15 cellular contexts compared by ENCODE assay signal in genomic region chr12:106178582-106178981, GRCh38. TPM values are rescaled to one million over a fixed set of nuclear protein-coding genes. Genes with fewer than 3 reads are reported as not detected.
DNase-seq lines count a peak whose midpoint lies in the region; ATAC-seq and TF ChIP-seq lines count a peak whose summit lies in the region.
"Had no signal": no experiment of that assay in that cellular context is flagged by ENCODE, and none has a peak within 500 bp of the region (broad histone marks: within the 10 kb centered on the region; RNA-seq: fewer than 3 reads in every experiment).

No MANE protein-coding gene starts in this region.

- H3K4me3 Mint-ChIP-seq in H9 = no peak overlapping the region
- H3K4me3 Mint-ChIP-seq: activated naive CD8-positive, alpha-beta T cell treated with anti-CD3 and anti-CD28 coated beads for 36 hours; activated T-cell treated with anti-CD3 and anti-CD28 coated beads, Interleukin-2, amount 50 U/mL, for 4 hours had no signal

- TF ChIP-seq EP300 in sigmoid colon (IDR thresholded peaks at IDR 0.05) = no peak

- H3K4ac ChIP-seq in H9 (ENCODE audit: low read depth, low read length) = no peak overlapping the region

- H3K79me2 ChIP-seq in H9 (ENCODE audit: insufficient read depth, low read length) (no peaks in the 10 kb centered on the region), PC-9 (ENCODE audit: low read depth) (no peaks in the 10 kb centered on the region), hepatocyte (no peaks in the 10 kb centered on the region)

- H2AK5ac ChIP-seq in H9 (ENCODE audit: insufficient read length, low read length) = no peak overlapping the region

- H3K4me2 ChIP-seq in H9 (ENCODE audit: insufficient read depth, insufficient read length, low read length) = no peak overlapping the region
- H3K4me2 ChIP-seq in PC-9 = no peak overlapping the region
- no peak overlapping the region for H3K4me2 ChIP-seq in hepatocyte

- H3K9me3 Mint-ChIP-seq in H9 = no peaks in the 10 kb centered on the region
- H3K9me3 Mint-ChIP-seq: activated naive CD8-positive, alpha-beta T cell treated with anti-CD3 and anti-CD28 coated beads for 36 hours; activated T-cell treated with anti-CD3 and anti-CD28 coated beads, Interleukin-2, amount 50 U/mL, for 4 hours had no signal

- H3K36me3 ChIP-seq in PC-9 (ENCODE audit: low read depth) (no peaks in the 10 kb centered on the region), hepatocyte (replicated peaks; ENCODE audit: insufficient read depth, low read depth) (no peaks in the 10 kb centered on the region), sigmoid colon (no peaks in the 10 kb centered on the region)
- H3K36me3 ChIP-seq: pancreas had no signal

- H4K5ac ChIP-seq in H9 (ENCODE audit: insufficient read length, low read depth, low read length) = no peak overlapping the region

- H4K20me1 ChIP-seq in H9 (ENCODE audit: control insufficient read depth, insufficient read depth, insufficient read length) (no peaks in the 10 kb centered on the region), PC-9 (ENCODE audit: insufficient read depth) (no peaks in the 10 kb centered on the region), hepatocyte (ENCODE audit: insufficient read depth, poor library complexity, severe bottlenecking) (no peaks in the 10 kb centered on the region)

- H3K23ac ChIP-seq in H9 (ENCODE audit: insufficient read length, low read depth, low read length) = no peak overlapping the region

- peaks cover 8 to 10% of the 10 kb centered on the region in 2 experiments for H3K4me1 Mint-ChIP-seq in H9
- H3K4me1 Mint-ChIP-seq: activated naive CD8-positive, alpha-beta T cell treated with anti-CD3 and anti-CD28 coated beads for 36 hours had no signal

- H3K27ac Mint-ChIP-seq in H9 = no peak overlapping the region
- H3K27ac Mint-ChIP-seq: activated naive CD8-positive, alpha-beta T cell treated with anti-CD3 and anti-CD28 coated beads for 36 hours had no signal

- H3K79me1 ChIP-seq in H9 (ENCODE audit: insufficient read depth, low read depth, low read length, poor library complexity, severe bottlenecking) = no peaks in the 10 kb centered on the region

- TF ChIP-seq CTCF in H9 (conservative IDR thresholded peaks at IDR 0.05) (no peak), PC-9 (conservative IDR thresholded peaks at IDR 0.05) (no peak), hepatocyte (IDR thresholded peaks at IDR 0.05; ENCODE audit: poor library complexity) (no peak), sigmoid colon (IDR thresholded peaks at IDR 0.05) (no peak)

- H3K23me2 ChIP-seq in H9 (ENCODE audit: insufficient read length, low read depth, low read length, poor library complexity, severe bottlenecking) = no peaks in the 10 kb centered on the region

- H3K56ac ChIP-seq in H9 (ENCODE audit: insufficient read length, low read depth, low read length) = no peak overlapping the region

- H2BK15ac ChIP-seq in H9 (ENCODE audit: low read depth, low read length) = no peak overlapping the region

- WGBS in H9 (ENCODE audit: extremely low coverage, insufficient read length, low lambda C conversion rate) = no CpG with 5 or more reads among the region's 6 CpGs
- WGBS in hepatocyte (ENCODE audit: low lambda C conversion rate, missing lambda C conversion rate) = 43% methylated on average over 6 of the region's 6 CpGs
- 87 to 91% methylated on average over 6 of the region's 6 CpGs for WGBS in sigmoid colon, 2 donors

- peak; percentile 50 for DNase-seq in H9
- peak; percentile 24 to 76 for DNase-seq in PC-9
- no peak for DNase-seq in hepatocyte (ENCODE audit: low spot score)
- DNase-seq in sigmoid colon = no peak
- DNase-seq in DMS53 (lab: John Stamatoyannopoulos, UW) = no peak
- no peak for DNase-seq in head of caudate nucleus
- no peak for DNase-seq in NCI-H1092 (lab: John Stamatoyannopoulos, UW)
- DNase-seq: activated CD4-positive, alpha-beta T cell treated with anti-CD3 and anti-CD28 coated beads, Interleukin-2, amount 50 U/mL, for 48 hours; activated naive CD8-positive, alpha-beta T cell treated with anti-CD3 and anti-CD28 coated beads for 36 hours; activated T-cell treated with anti-CD3 and anti-CD28 coated beads, Interleukin-2, amount 50 U/mL, for 4 hours; midbrain; NCI-H1048; pancreas; stimulated activated naive CD4-positive, alpha-beta T cell treated with Interleukin-2 at 50 U/mL for 16 hours had no signal

- H2BK20ac ChIP-seq in H9 (ENCODE audit: low read depth, low read length, poor library complexity, severe bottlenecking) = no peak overlapping the region

- H3K36me3 Mint-ChIP-seq in H9 (ENCODE audit: insufficient read depth in 1 of 3, low read depth in 3 of 3) = no peaks in the 10 kb centered on the region
- H3K36me3 Mint-ChIP-seq: activated naive CD8-positive, alpha-beta T cell treated with anti-CD3 and anti-CD28 coated beads for 36 hours had no signal

- H3K4me1 ChIP-seq in H9 (ENCODE audit: insufficient read depth, low read length) (no peaks in the 10 kb centered on the region), PC-9 (replicated peaks; ENCODE audit: insufficient read depth) (peaks cover 15% of the 10 kb centered on the region; the same call in 1 of the 2 replicates), hepatocyte (ENCODE audit: insufficient read depth) (peaks cover 12% of the 10 kb centered on the region), sigmoid colon (peaks cover 0 to 5% (median 0%) of the 10 kb centered on the region in 4 donors)
- H3K4me1 ChIP-seq: pancreas had no signal

- no peak overlapping the region for H3T11ph ChIP-seq in H9 (ENCODE audit: low read length)

- peaks cover 7% of the 10 kb centered on the region; the same call in 1 of the 2 replicates for H3F3A ChIP-seq in PC-9 (ENCODE audit: insufficient read depth, low read depth)

- H2BK120ac ChIP-seq in H9 (ENCODE audit: low read depth, low read length, poor library complexity, severe bottlenecking) = no peak overlapping the region

- no peak overlapping the region for H4K8ac ChIP-seq in H9 (replicated peaks; ENCODE audit: insufficient read length, low read depth, low read length)

- H3K4me3 ChIP-seq in PC-9 (no peak overlapping the region), hepatocyte (no peak overlapping the region), sigmoid colon (no peak overlapping the region)
- H3K4me3 ChIP-seq: pancreas had no signal

- TF ChIP-seq POLR2A in sigmoid colon (IDR thresholded peaks at IDR 0.05) = no peak

- CTCF ChIA-PET in PC-9 (lab: Charles Lee) = no interaction called here

- H3K18ac ChIP-seq in H9 (ENCODE audit: insufficient read length, low read depth, low read length) = no peak overlapping the region

- no peak overlapping the region for H2AFZ ChIP-seq in H9 (ENCODE audit: low read length)
- no peak overlapping the region for H2AFZ ChIP-seq in PC-9
- no peak overlapping the region for H2AFZ ChIP-seq in hepatocyte

- intact Hi-C loops in PC-9 (cut with micrococcal nuclease; ENCODE audit: unreplicated experiment) (no loop called here), sigmoid colon (cut with DNase I) (no loop called here), head of caudate nucleus (cut with DNase I) (no loop called here)

- H3K27ac ChIP-seq in H9 (ENCODE audit: insufficient read length, low read depth, low read length) (no peak overlapping the region), PC-9 (no peak overlapping the region), hepatocyte (peak overlapping the region; percentile 36), sigmoid colon (peak overlapping the region; percentile 35 to 52 (median 49))

- ATAC-seq in HG02623 (IDR thresholded peaks at IDR 0.05; ENCODE audit: unreplicated experiment) = no peak
- ATAC-seq: activated T-cell treated with anti-CD3 and anti-CD28 coated beads, Interleukin-2, amount 50 U/mL, for 4 hours had no signal

- H3K27me3 ChIP-seq in H9 (ENCODE audit: insufficient read depth, low read length) (no peaks in the 10 kb centered on the region), PC-9 (ENCODE audit: insufficient read depth, low read depth) (no peaks in the 10 kb centered on the region), hepatocyte (no peaks in the 10 kb centered on the region), sigmoid colon (no peaks in the 10 kb centered on the region)
- H3K27me3 ChIP-seq: pancreas had no signal

- H3K9me2 ChIP-seq in PC-9 (ENCODE audit: insufficient read depth) (no peaks in the 10 kb centered on the region), hepatocyte (replicated peaks; ENCODE audit: insufficient read depth) (no peaks in the 10 kb centered on the region)

- no peaks in the 10 kb centered on the region for H3K27me3 Mint-ChIP-seq in H9 (ENCODE audit: low read depth)

- POLR2A ChIA-PET in PC-9 (lab: Charles Lee; ENCODE audit: unreplicated experiment) = no interaction called here

- H4K91ac ChIP-seq in H9 (ENCODE audit: insufficient read length, low read depth, low read length) = no peak overlapping the region

- H2BK5ac ChIP-seq in H9 (ENCODE audit: insufficient read length, low read length) = no peak overlapping the region

- H3K14ac ChIP-seq in H9 (ENCODE audit: insufficient read depth, low read length) = no peak overlapping the region

- no peaks in the 10 kb centered on the region for H3K9me3 ChIP-seq in H9 (ENCODE audit: control insufficient read depth, low read depth, low read length)
- H3K9me3 ChIP-seq in PC-9 (ENCODE audit: insufficient read depth, low read depth) = no peaks in the 10 kb centered on the region
- H3K9me3 ChIP-seq in hepatocyte (ENCODE audit: low read depth) = no peaks in the 10 kb centered on the region
- no peaks in the 10 kb centered on the region for H3K9me3 ChIP-seq in sigmoid colon
- H3K9me3 ChIP-seq: pancreas had no signal

- H2BK12ac ChIP-seq in H9 (ENCODE audit: insufficient read length, low read depth, low read length) = no peak overlapping the region

- no TSS peak for BruUV-seq in PC-9 (replicated peaks; lab: Mats Ljungman, UMichigan)

- no peak overlapping the region for H3K9ac ChIP-seq in H9 (ENCODE audit: extremely low read depth, insufficient read length, low read length)

RNA-seq across cellular contexts. Expression of gene NUAK1, which starts 39.8 kb away (rescaled TPM):
- total RNA-seq in H9 (2021) (9.5 and 10.1 TPM in 2 replicates), PC-9 (2021) (7.9 and 8.3 TPM in 2 replicates), hepatocyte (5.3 and 13.0 TPM in 2 replicates), sigmoid colon (10 to 100 TPM in 1 of 4 donors, 1 to 10 TPM in 3; 5.8 to 12.1 (median 7.5) TPM)
- polyA plus RNA-seq in hepatocyte (2.5 and 3.5 TPM in 2 replicates), sigmoid colon (1 to 10 TPM; 1.8 to 3.7 (median 2.6) TPM)
- total RNA-seq: activated naive CD8-positive, alpha-beta T cell treated with anti-CD3 and anti-CD28 coated beads for 36 hours had no signal

Comparison
In these comparisons a context has a peak if more than half of its experiments do, and no peak if none do; other contexts are left out.
1. DNase-seq: peak in H9 (single experiment) and PC-9 (2 of 2); none in hepatocyte (single experiment), sigmoid colon (single experiment), DMS53 (single experiment), head of caudate nucleus (0 of 42) and NCI-H1092 (single experiment).
2. H3K27ac ChIP-seq: peak in hepatocyte (single experiment) and sigmoid colon (4 of 4); none in H9 (single experiment) and PC-9 (single experiment).